ENCODE assay signal across 1 cellular context in genomic region chr11:57233702-57234101, GRCh38.
TF ChIP-seq lines count a peak whose summit lies in the region.

No MANE protein-coding gene starts in this region.

TF ChIP-seq in SK-N-SH treated with all-trans-retinoic acid at 6 μM for 48 hours, 23 proteins besides CTCF, POLR2A, EP300 and RAD21 (continued from another document):
- TF ChIP-seq CREB5 (CRISPR knock-in tag; IDR thresholded peaks at IDR 0.05; ENCODE audit: low read depth), result no peak
- TF ChIP-seq OSR1 (CRISPR knock-in tag; IDR thresholded peaks at IDR 0.05), result no peak
- no peak for TF ChIP-seq ZFP3 (CRISPR knock-in tag; IDR thresholded peaks at IDR 0.05)
- TF ChIP-seq ISL1 (CRISPR knock-in tag; IDR thresholded peaks at IDR 0.05), result no peak
